27 cellular contexts compared by ENCODE assay signal in genomic region chr13:58963321-58963720, GRCh38.
"Had no signal": no experiment of that assay in that cellular context is flagged by ENCODE, and none has a peak within 500 bp of the region (broad histone marks: within the 10 kb centered on the region; RNA-seq: fewer than 3 reads in every experiment).

No MANE protein-coding gene starts in this region.

- H3K4me1 ChIP-seq: adrenal gland, SJSA1 had no signal

- ATAC-seq: activated CD8-positive, alpha-beta T cell treated with anti-CD3 and anti-CD28 coated beads, Interleukin-2, amount 10 ng/mL, durations not matched to agents 7 days and 5 days; PC-3; T-helper 17 cell; WTC11 had no signal

- H3K27me3 ChIP-seq: adrenal gland, MG63, SJSA1 had no signal

- H3K9me3 Mint-ChIP-seq: activated naive CD8-positive, alpha-beta T cell treated with anti-CD3 and anti-CD28 coated beads, Interleukin-2, amount 10 ng/mL, durations not matched to agents 7 days and 5 days had no signal

- H3K36me3 ChIP-seq: adrenal gland, MG63, SJSA1 had no signal

- FAIRE-seq: RCC 7860 had no signal

- H3K4me3 ChIP-seq: adrenal gland, MG63, SJSA1 had no signal

- H3K27me3 Mint-ChIP-seq: activated naive CD8-positive, alpha-beta T cell treated with anti-CD3 and anti-CD28 coated beads, Interleukin-2, amount 10 ng/mL, durations not matched to agents 7 days and 5 days; T-helper 17 cell had no signal

- H3K4me3 Mint-ChIP-seq: activated CD8-positive, alpha-beta T cell treated with anti-CD3 and anti-CD28 coated beads, Interleukin-2, amount 10 ng/mL, durations not matched to agents 7 days and 5 days; activated naive CD8-positive, alpha-beta T cell treated with anti-CD3 and anti-CD28 coated beads, Interleukin-2, amount 10 ng/mL, durations not matched to agents 7 days and 5 days; T-helper 17 cell; WTC11 had no signal

- H3K36me3 Mint-ChIP-seq: activated naive CD8-positive, alpha-beta T cell treated with anti-CD3 and anti-CD28 coated beads, Interleukin-2, amount 10 ng/mL, durations not matched to agents 7 days and 5 days had no signal

- H3K4me2 ChIP-seq: KMS-11 had no signal

- H3K9me3 ChIP-seq: adrenal gland, MG63, SJSA1 had no signal

- H3K4me1 Mint-ChIP-seq: activated naive CD8-positive, alpha-beta T cell treated with anti-CD3 and anti-CD28 coated beads, Interleukin-2, amount 10 ng/mL, durations not matched to agents 7 days and 5 days; T-helper 17 cell had no signal

- H3K27ac Mint-ChIP-seq: activated CD8-positive, alpha-beta T cell treated with anti-CD3 and anti-CD28 coated beads, Interleukin-2, amount 10 ng/mL, durations not matched to agents 7 days and 5 days; activated naive CD8-positive, alpha-beta T cell treated with anti-CD3 and anti-CD28 coated beads, Interleukin-2, amount 10 ng/mL, durations not matched to agents 7 days and 5 days; T-helper 17 cell; WTC11 had no signal

- H3K9ac ChIP-seq: KMS-11 had no signal

- H3K27ac ChIP-seq: adrenal gland, KMS-11, SJSA1 had no signal

- DNase-seq: activated CD4-positive, alpha-beta T cell treated with anti-CD3 and anti-CD28 coated beads for 48 hours; activated CD4-positive, alpha-beta T cell treated with anti-CD3 and anti-CD28 coated beads, Interleukin-2, amount 50 U/mL, for 4 hours; activated CD4-positive, CD25-positive, alpha-beta regulatory T cell treated with anti-CD3 and anti-CD28 coated beads, Interleukin-2, amount 50 U/mL, for 72 hours; activated CD8-positive, alpha-beta memory T cell treated with anti-CD3 and anti-CD28 coated beads, Interleukin-2, amount 50 U/mL, for 48 hours; activated CD8-positive, alpha-beta T cell treated with anti-CD3 and anti-CD28 coated beads, Interleukin-2, amount 10 ng/mL, durations not matched to agents 7 days and 5 days; activated naive CD4-positive, alpha-beta T cell treated with anti-CD3 and anti-CD28 coated beads, Interleukin-2, amount 50 U/mL, for 16 hours; activated naive CD8-positive, alpha-beta T cell treated with anti-CD3 and anti-CD28 coated beads, Interleukin-2, amount 10 ng/mL, durations not matched to agents 7 days and 5 days; activated T-cell treated with anti-CD3 and anti-CD28 coated beads, Interleukin-2, amount 50 U/mL, for 1 hour; adrenal gland; aorta; cerebellar nuclear complex; MG63; MV-4-11; NCI-H1092 treated with DMSO at 0.1 percent for 48 hours; NCI-H1436; NCI-H1694 treated with DMSO at 0.1 percent for 48 hours; NCI-H2081; NCI-H446; NCI-H524; PC-3; SHP77; T-helper 17 cell; T-helper 9 cell had no signal
